In genomic region chr12:52517888-52518287, GRCh38 we compare ENCODE assay signal across 19 cellular contexts. TPM values are rescaled to one million over a fixed set of nuclear protein-coding genes. Genes with fewer than 3 reads are reported as not detected.
DNase-seq lines count a peak whose midpoint lies in the region; ATAC-seq and TF ChIP-seq lines count a peak whose summit lies in the region.
"Had no signal": no experiment of that assay in that cellular context is flagged by ENCODE, and none has a peak within 500 bp of the region (broad histone marks: within the 10 kb centered on the region; RNA-seq: fewer than 3 reads in every experiment).

No MANE protein-coding gene starts in this region.

- intact Hi-C loops in PC-9 (cut with micrococcal nuclease; ENCODE audit: unreplicated experiment) = no loop called here
- intact Hi-C loops in mammary epithelial cell (cut with micrococcal nuclease) = loop anchor here (1.0 kb wide), 1 partner anchor 146 kb away; no protein-coding TSS in a partner anchor
- intact Hi-C loops in head of caudate nucleus (cut with DNase I) = no loop called here

- H3K27me3 Mint-ChIP-seq in type B pancreatic cell = peaks cover 13% of the 10 kb centered on the region

- no peak for ATAC-seq in HG02870 (IDR thresholded peaks at IDR 0.05; ENCODE audit: unreplicated experiment)
- ATAC-seq: GM23338, PC-3 had no signal

- no peaks in the 10 kb centered on the region for H3K9me3 Mint-ChIP-seq in type B pancreatic cell
- H3K9me3 Mint-ChIP-seq: CD8-positive, alpha-beta memory T cell; GM23338 had no signal

- H3K4me1 Mint-ChIP-seq in type B pancreatic cell (ENCODE audit: unreplicated experiment) = no peaks in the 10 kb centered on the region
- H3K4me1 Mint-ChIP-seq: CD8-positive, alpha-beta memory T cell had no signal

- POLR2A ChIA-PET in PC-9 (lab: Charles Lee; ENCODE audit: unreplicated experiment) = no interaction called here

- H3K4me1 ChIP-seq in PC-9 (replicated peaks; ENCODE audit: insufficient read depth) = peaks cover 36% of the 10 kb centered on the region
- H3K4me1 ChIP-seq in mammary epithelial cell (ENCODE audit: insufficient read depth, low read length) = peaks cover 41% of the 10 kb centered on the region
- H3K4me1 ChIP-seq: BLaER1 had no signal

- peak overlapping the region; percentile 98 for H3K9ac ChIP-seq in mammary epithelial cell (ENCODE audit: insufficient read depth, low read length)
- H3K9ac ChIP-seq: BLaER1 had no signal

- CTCF ChIA-PET in PC-9 (lab: Charles Lee) (no interaction called here), mammary epithelial cell (lab: Charles Lee; ENCODE audit: low non-redundant PET) (interaction anchor here (1.1 kb wide), 2 partner anchors 76 to 138 kb away, joined by 3 read pairs; no protein-coding TSS in a partner anchor)

- H3K27ac ChIP-seq in PC-9 (no peak overlapping the region), mammary epithelial cell (ENCODE audit: insufficient read depth, low read depth, low read length) (peak overlapping the region; percentile 82)
- H3K27ac ChIP-seq: BLaER1 had no signal

- H2AFZ ChIP-seq in PC-9 = no peak overlapping the region
- H2AFZ ChIP-seq in mammary epithelial cell (ENCODE audit: low read depth, low read length) = no peak overlapping the region
- H2AFZ ChIP-seq: GM23338 had no signal

- BruUV-seq in PC-9 (replicated peaks; lab: Mats Ljungman, UMichigan) (no TSS peak), mammary epithelial cell (replicated peaks; lab: Mats Ljungman, UMichigan) (no TSS peak)

- H3K27ac Mint-ChIP-seq in type B pancreatic cell = no peak overlapping the region
- H3K27ac Mint-ChIP-seq: GM23338 had no signal

- in situ Hi-C loops in mammary epithelial cell (cut with MboI; ENCODE audit: low sequenced_read_pairs in 2 of 2) (loop anchor here in 1 of 2 donors (5.0 kb wide), 3 partner anchors 76 to 371 kb away; no protein-coding TSS in a partner anchor), ACHN (cut with HindIII; ENCODE audit: low pct_ligation_motif_present, low pct_unique_long_range_greater_than_20kb, low sequenced_read_pairs) (no loop called here)

- H3K27me3 ChIP-seq in PC-9 (ENCODE audit: insufficient read depth, low read depth) (no peaks in the 10 kb centered on the region), mammary epithelial cell (ENCODE audit: insufficient read depth, low read length) (no peaks in the 10 kb centered on the region)
- H3K27me3 ChIP-seq: BLaER1 had no signal

- H3K79me2 ChIP-seq in PC-9 (ENCODE audit: low read depth) (no peaks in the 10 kb centered on the region), mammary epithelial cell (ENCODE audit: insufficient read depth, low read length) (peaks cover 51% of the 10 kb centered on the region)

- H3K4me3 Mint-ChIP-seq in type B pancreatic cell = no peak overlapping the region
- H3K4me3 Mint-ChIP-seq: CD8-positive, alpha-beta memory T cell; GM23338 had no signal

- H3K36me3 Mint-ChIP-seq in type B pancreatic cell = no peaks in the 10 kb centered on the region
- H3K36me3 Mint-ChIP-seq: CD8-positive, alpha-beta memory T cell had no signal

- H4K20me1 ChIP-seq in PC-9 (ENCODE audit: insufficient read depth) (no peaks in the 10 kb centered on the region), mammary epithelial cell (ENCODE audit: insufficient read depth, low read length) (peaks cover 11% of the 10 kb centered on the region)
- H4K20me1 ChIP-seq: BLaER1 had no signal

- peaks cover 25% of the 10 kb centered on the region for H3F3A ChIP-seq in PC-9 (ENCODE audit: insufficient read depth, low read depth)

- no peak for TF ChIP-seq CTCF in PC-9 (conservative IDR thresholded peaks at IDR 0.05)
- TF ChIP-seq CTCF in mammary epithelial cell (conservative IDR thresholded peaks at IDR 0.05 in 1 of 2, IDR thresholded peaks at IDR 0.05 in 1 of 2; ENCODE audit: extremely low read depth in 1 of 2, insufficient read depth in 1 of 2, low read depth in 1 of 2, low read length in 2 of 2) = peak in 1 of 2 donors; percentile 14
- TF ChIP-seq CTCF in type B pancreatic cell (conservative IDR thresholded peaks at IDR 0.05) = no peak

- 11% methylated on average over 5 of the region's 5 CpGs for WGBS in mammary epithelial cell (ENCODE audit: low coverage, missing lambda C conversion rate)

- H3K36me3 ChIP-seq in PC-9 (ENCODE audit: low read depth) = no peaks in the 10 kb centered on the region
- H3K36me3 ChIP-seq in mammary epithelial cell (ENCODE audit: insufficient read depth, low read length) = peaks cover 37% of the 10 kb centered on the region
- H3K36me3 ChIP-seq: BLaER1 had no signal

- DNase-seq in PC-9 = no peak
- peak; percentile 58 for DNase-seq in mammary epithelial cell
- peak in 37 of 42 donors; percentile 36 to 95 (median 68) for DNase-seq in head of caudate nucleus
- peak; percentile 80 for DNase-seq in putamen (ENCODE audit: low spot score)
- DNase-seq in ACHN = no peak
- no peak for DNase-seq in type B pancreatic cell (ENCODE audit: extremely low spot score, unreplicated experiment)
- DNase-seq: CD8-positive, alpha-beta memory T cell; KG1; NCI-H1092; NCI-H187 treated with DMSO at 0.1 percent for 48 hours; NCI-H446 treated with DMSO at 0.1 percent for 48 hours; NCI-H748 treated with DMSO at 0.1 percent for 48 hours; PC-3; Right ventricle myocardium superior had no signal

- H3K4me3 ChIP-seq in PC-9 (no peak overlapping the region), mammary epithelial cell (replicated peaks in 1 of 3; ENCODE audit: insufficient read depth in 1 of 3, low read depth in 2 of 3, low read length in 3 of 3) (peak overlapping the region; percentile 66 to 94 (median 79))
- H3K4me3 ChIP-seq: BLaER1, GM23338 had no signal

- H3K9me3 ChIP-seq in PC-9 (ENCODE audit: insufficient read depth, low read depth) (no peaks in the 10 kb centered on the region), mammary epithelial cell (replicated peaks; ENCODE audit: insufficient read depth, low read length) (no peaks in the 10 kb centered on the region)
- H3K9me3 ChIP-seq: BLaER1 had no signal

- H3K9me2 ChIP-seq in PC-9 (ENCODE audit: insufficient read depth) = no peaks in the 10 kb centered on the region

- dilution Hi-C loops in mammary epithelial cell (cut with HindIII; ENCODE audit: low sequenced_read_pairs) = no loop called here

- H3K4me2 ChIP-seq in PC-9 (peak overlapping the region; percentile 79; the same call in 1 of the 2 replicates), mammary epithelial cell (ENCODE audit: insufficient read depth, low read depth, low read length) (peak overlapping the region; percentile 79)
- H3K4me2 ChIP-seq: BLaER1, GM23338 had no signal

RNA-seq across cellular contexts. Expression of gene KRT5, which starts 2.3 kb away (rescaled TPM):
- total RNA-seq in PC-9 (2021) (89.7 and 134 TPM in 2 replicates), mammary epithelial cell (1,000 to 10,000 TPM; 7,365 to 9,297 TPM), type B pancreatic cell (ENCODE audit: low replicate concordance) (13.0 and 25.0 TPM in 2 replicates)
- polyA plus RNA-seq in mammary epithelial cell = 8,158 TPM
- 8,553 TPM for polyA minus RNA-seq in mammary epithelial cell
- total RNA-seq: CD8-positive, alpha-beta memory T cell; Daoy; GM23338; M059J; PC-3; Right ventricle myocardium superior had no signal
- polyA plus RNA-seq: CD8-positive, alpha-beta memory T cell; GM23338 had no signal

RNA-seq across cellular contexts. Expression of gene KRT6A, which starts 24.8 kb away (rescaled TPM):
- total RNA-seq in PC-9 (2021) (55.9 and 87.5 TPM in 2 replicates), mammary epithelial cell (1,000 to 10,000 TPM; 5,785 to 6,260 TPM), type B pancreatic cell (ENCODE audit: low replicate concordance) (9.9 and 41.6 TPM in 2 replicates)
- polyA plus RNA-seq in mammary epithelial cell = 8,475 TPM
- 6,728 TPM for polyA minus RNA-seq in mammary epithelial cell
- total RNA-seq: CD8-positive, alpha-beta memory T cell; Daoy; GM23338; M059J; Right ventricle myocardium superior had no signal
- polyA plus RNA-seq: CD8-positive, alpha-beta memory T cell; GM23338 had no signal

RNA-seq across cellular contexts. Expression of gene KRT71, which starts 35.1 kb away (rescaled TPM):
- total RNA-seq in PC-9 (2021) = not detected in 2 replicates
- not detected for total RNA-seq in mammary epithelial cell
- not detected for polyA plus RNA-seq in mammary epithelial cell
- not detected for polyA minus RNA-seq in mammary epithelial cell
- 0.50 TPM in 1 of 2 replicates, not detected in the other for total RNA-seq in type B pancreatic cell (ENCODE audit: low replicate concordance)
- total RNA-seq: CD8-positive, alpha-beta memory T cell; Daoy; GM23338; M059J; PC-3; Right ventricle myocardium superior had no signal
- polyA plus RNA-seq: CD8-positive, alpha-beta memory T cell; GM23338 had no signal

RNA-seq across cellular contexts. Expression of gene KRT6C, which starts 44.3 kb away (rescaled TPM):
- total RNA-seq in PC-9 (2021) = not detected in 2 replicates
- 10 to 100 TPM; 16.6 to 29.5 TPM for total RNA-seq in mammary epithelial cell
- polyA plus RNA-seq in mammary epithelial cell = 23.6 TPM
- 1.8 TPM for polyA minus RNA-seq in mammary epithelial cell
- 0.19 and 0.31 TPM in 2 replicates for total RNA-seq in type B pancreatic cell (ENCODE audit: low replicate concordance)
- total RNA-seq: CD8-positive, alpha-beta memory T cell; Daoy; GM23338; M059J; PC-3; Right ventricle myocardium superior had no signal
- polyA plus RNA-seq: CD8-positive, alpha-beta memory T cell; GM23338 had no signal

RNA-seq across cellular contexts. Expression of gene KRT74, which starts 55.8 kb away (rescaled TPM):
- total RNA-seq in PC-9 (2021) (not detected in 2 replicates), mammary epithelial cell (not detected), type B pancreatic cell (ENCODE audit: low replicate concordance) (0.10 TPM in 1 of 2 replicates, not detected in the other)
- polyA plus RNA-seq in mammary epithelial cell = 0.05 TPM
- not detected for polyA minus RNA-seq in mammary epithelial cell
- total RNA-seq: CD8-positive, alpha-beta memory T cell; Daoy; GM23338; M059J; PC-3; Right ventricle myocardium superior had no signal
- polyA plus RNA-seq: CD8-positive, alpha-beta memory T cell; GM23338 had no signal

Comparison
In these comparisons a context has a peak if more than half of its experiments do, and no peak if none do; other contexts are left out.
1. DNase-seq: peak in mammary epithelial cell (single experiment), head of caudate nucleus (37 of 42) and putamen (single experiment); none in PC-9 (0 of 2), ACHN (single experiment) and type B pancreatic cell (single experiment).
2. RNA of gene KRT5, which starts 2.3 kb away (total RNA-seq): 7,365 to 9,297 TPM in mammary epithelial cell; 89.7 to 134 TPM in PC-9 and 13.0 to 25.0 TPM in type B pancreatic cell; every median in the first group is over 10 times any median in the second.
3. RNA of gene KRT6A, which starts 24.8 kb away (total RNA-seq): 5,785 to 6,260 TPM in mammary epithelial cell; 55.9 to 87.5 TPM in PC-9 and 9.9 to 41.6 TPM in type B pancreatic cell; every median in the first group is over 10 times any median in the second.